In the genomic region with DNA sequence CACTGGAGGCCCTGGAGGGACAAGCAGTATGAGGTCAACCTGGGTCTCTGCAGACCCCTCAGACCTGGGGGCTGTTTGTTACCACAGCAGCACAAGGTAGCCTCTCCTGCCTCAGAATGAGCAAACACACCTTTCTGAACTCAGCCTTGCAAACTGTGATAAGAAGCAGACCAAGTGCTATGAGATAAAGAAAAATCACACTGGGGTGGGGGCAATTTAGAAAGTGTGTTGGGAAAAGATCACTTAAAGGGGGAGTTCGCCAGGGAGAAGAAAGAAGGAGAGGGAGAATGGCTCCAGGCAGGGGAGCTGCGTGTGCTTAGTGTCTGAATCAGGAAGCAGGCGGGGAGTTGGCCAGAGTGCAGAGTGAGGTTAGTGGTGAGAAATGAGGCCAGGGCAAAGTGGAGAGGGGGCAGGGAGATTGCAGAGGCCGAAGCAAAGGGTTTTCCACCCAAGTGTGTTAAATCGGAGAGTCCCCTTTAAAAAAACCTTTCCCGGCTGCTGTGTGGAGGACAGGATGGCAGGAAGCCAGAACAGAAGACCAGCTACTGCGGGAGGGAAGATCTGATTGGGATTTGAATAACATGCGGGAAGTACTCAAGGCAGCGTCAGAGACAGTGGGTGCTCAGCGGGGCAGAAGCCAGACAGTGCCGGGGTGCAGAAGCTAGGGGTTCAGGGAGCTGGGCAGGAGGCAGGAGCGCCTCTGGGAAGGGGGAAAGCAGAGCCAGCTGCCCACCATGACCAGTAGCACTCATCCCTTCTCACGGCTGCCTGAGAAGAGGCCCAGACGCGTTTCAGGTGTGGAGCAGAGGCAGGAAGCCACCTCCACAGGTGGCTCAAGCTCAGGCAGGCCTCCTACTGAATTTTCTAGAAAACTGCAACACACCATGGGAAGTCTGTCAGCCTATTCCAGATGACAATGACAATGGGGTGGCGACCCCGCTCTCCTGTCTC, we compare ENCODE assay signal across 8 cellular contexts. TPM values are rescaled to one million over a fixed set of nuclear protein-coding genes. Genes with fewer than 3 reads are reported as not detected.
DNase-seq lines count a peak whose midpoint lies in the region; ATAC-seq and TF ChIP-seq lines count a peak whose summit lies in the region.

No MANE protein-coding gene starts in this region.

- peak overlapping the region; percentile 68 for H2AFZ ChIP-seq in parathyroid adenoma

- no peaks in the 10 kb centered on the region for H3K27me3 ChIP-seq in adipocyte (replicated peaks; ENCODE audit: control insufficient read depth, insufficient read depth, low read length)
- H3K27me3 ChIP-seq in cardiac muscle cell: no peaks in the 10 kb centered on the region
- no peaks in the 10 kb centered on the region for H3K27me3 ChIP-seq in parathyroid adenoma (ENCODE audit: control insufficient read depth, insufficient read depth, low read length)

- peak; percentile 34 for DNase-seq in DMS79 (lab: John Stamatoyannopoulos, UW)
- peak; percentile 71 for DNase-seq in NOMO-1 treated with dmso at 0.1 percent for 144 hours (lab: John Stamatoyannopoulos, UW; ENCODE audit: unreplicated experiment)
- DNase-seq in adipocyte (ENCODE audit: low read depth): peak; percentile 65
- DNase-seq in cardiac muscle cell (ENCODE audit: low read depth in 1 of 2, low spot score in 1 of 2): peak; percentile 69 to 97
- DNase-seq in mesenteric fat pad (ENCODE audit: low spot score): no peak

- H3K9me3 ChIP-seq in adipocyte (ENCODE audit: control insufficient read depth, low read length): no peaks in the 10 kb centered on the region
- H3K9me3 ChIP-seq in cardiac muscle cell (ENCODE audit: low read depth): no peaks in the 10 kb centered on the region
- H3K9me3 ChIP-seq in parathyroid adenoma (ENCODE audit: control insufficient read depth, low read length): no peaks in the 10 kb centered on the region

- no peaks in the 10 kb centered on the region for H3K79me2 ChIP-seq in parathyroid adenoma

- peak overlapping the region; percentile 82 for H3K4me2 ChIP-seq in parathyroid adenoma (ENCODE audit: low read length)

- H3K9ac ChIP-seq in adipocyte (ENCODE audit: low read length) (peak overlapping the region; percentile 83), parathyroid adenoma (no peak overlapping the region)

- H3K27ac ChIP-seq in cardiac muscle cell (peak overlapping the region; percentile 80), parathyroid adenoma (peak overlapping the region; percentile 63)

- H3K4me1 ChIP-seq in adipocyte (ENCODE audit: control insufficient read depth, insufficient read depth, low read length) (peaks cover 36% of the 10 kb centered on the region), cardiac muscle cell (ENCODE audit: low read depth) (peaks cover 13% of the 10 kb centered on the region), parathyroid adenoma (peaks cover 4% of the 10 kb centered on the region)

- TF ChIP-seq CTCF in cardiac muscle cell (IDR thresholded peaks at IDR 0.05; ENCODE audit: low read depth, low read length): no peak
- TF ChIP-seq CTCF in parathyroid adenoma (IDR thresholded peaks at IDR 0.05): no peak

- ATAC-seq in HG02870 (IDR thresholded peaks at IDR 0.05; ENCODE audit: unreplicated experiment) (peak; percentile 26), HG03354 (IDR thresholded peaks at IDR 0.05; ENCODE audit: poor library complexity, severe bottlenecking, unreplicated experiment) (no peak)

- H3K36me3 ChIP-seq in adipocyte (ENCODE audit: control insufficient read depth, insufficient read depth, low read length, severe bottlenecking) (no peaks in the 10 kb centered on the region), cardiac muscle cell (no peaks in the 10 kb centered on the region), parathyroid adenoma (ENCODE audit: control insufficient read depth, insufficient read depth, low read length) (no peaks in the 10 kb centered on the region)

- peak overlapping the region; percentile 58 for H3K4me3 ChIP-seq in adipocyte (ENCODE audit: low read length)
- H3K4me3 ChIP-seq in cardiac muscle cell: no peak overlapping the region
- H3K4me3 ChIP-seq in parathyroid adenoma (ENCODE audit: low read depth, low read length): peak overlapping the region; percentile 19

RNA-seq across cellular contexts. Expression of a gene that starts 9.0 kb away (rescaled TPM):
- total RNA-seq in cardiac muscle cell: 10.0 and 18.9 TPM in 2 replicates
- polyA plus RNA-seq in cardiac muscle cell: 16.7 and 28.6 TPM in 2 replicates
- total RNA-seq in mesenteric fat pad: 12.2 TPM
